In genomic region chr10:81116990-81117389, GRCh38 we compare ENCODE assay signal across 22 cellular contexts.
A peak's percentile ranks its signal among the peaks of the same experiment; 100 is the strongest.
DNase-seq lines count a peak whose midpoint lies in the region; ATAC-seq, FAIRE-seq and TF ChIP-seq lines count a peak whose summit lies in the region.
"Had no signal": no experiment of that assay in that cellular context is flagged by ENCODE, and none has a peak within 500 bp of the region (broad histone marks: within the 10 kb centered on the region; RNA-seq: fewer than 3 reads in every experiment).

No MANE protein-coding gene starts in this region.

- H3K56ac ChIP-seq in H9 (ENCODE audit: insufficient read length, low read depth, low read length) (no peak overlapping the region), H1 (replicated peaks; ENCODE audit: insufficient read length, low read depth, low read length) (no peak overlapping the region)

- no peak overlapping the region for H3T11ph ChIP-seq in H9 (ENCODE audit: low read length)

- no peaks in the 10 kb centered on the region for H4K20me1 ChIP-seq in H9 (ENCODE audit: control insufficient read depth, insufficient read depth, insufficient read length)
- H4K20me1 ChIP-seq in OCI-LY7 (ENCODE audit: insufficient read depth, low read length) = no peaks in the 10 kb centered on the region
- no peaks in the 10 kb centered on the region for H4K20me1 ChIP-seq in H1 (replicated peaks in 1 of 2; ENCODE audit: control insufficient read depth in 1 of 2, insufficient read depth in 2 of 2, low read length in 2 of 2)
- H4K20me1 ChIP-seq in PC-3 (ENCODE audit: low read length) = no peaks in the 10 kb centered on the region

- no peak overlapping the region for H3K14ac ChIP-seq in H9 (ENCODE audit: insufficient read depth, low read length)
- no peak overlapping the region for H3K14ac ChIP-seq in H1 (ENCODE audit: insufficient read length)

- no peak overlapping the region for H2BK120ac ChIP-seq in H9 (ENCODE audit: low read depth, low read length, poor library complexity, severe bottlenecking)
- no peak overlapping the region for H2BK120ac ChIP-seq in H1 (replicated peaks; ENCODE audit: low read depth, low read length)

- no peak overlapping the region for H3K4me3 Mint-ChIP-seq in H9
- H3K4me3 Mint-ChIP-seq: activated CD8-positive, alpha-beta T cell treated with anti-CD3 and anti-CD28 coated beads, Interleukin-2, amount 10 ng/mL, durations not matched to agents 7 days and 5 days; brain; CD8-positive, alpha-beta T cell; memory B cell; stimulated activated naive B cell treated with anti-CD40 and anti-IgM and Interleukin-4, amounts not matched to agents 10 μg/mL and 1 μg/mL and 100 μg/mL, for 72 hours had no signal

- BruUV-seq in OCI-LY7 (replicated peaks; lab: Mats Ljungman, UMichigan) (no TSS peak), PC-3 (replicated peaks; lab: Mats Ljungman, UMichigan) (no TSS peak)

- H2BK12ac ChIP-seq in H9 (ENCODE audit: insufficient read length, low read depth, low read length) = no peak overlapping the region
- no peak overlapping the region for H2BK12ac ChIP-seq in H1 (ENCODE audit: low read depth, low read length)

- H3K4me1 ChIP-seq in H9 (ENCODE audit: insufficient read depth, low read length) = no peaks in the 10 kb centered on the region
- no peaks in the 10 kb centered on the region for H3K4me1 ChIP-seq in OCI-LY7 (ENCODE audit: insufficient read depth, low read length, poor library complexity, severe bottlenecking)
- no peaks in the 10 kb centered on the region for H3K4me1 ChIP-seq in H1 (replicated peaks in 1 of 4; ENCODE audit: control insufficient read depth in 3 of 4, insufficient read depth in 4 of 4, low read length in 3 of 4)
- no peaks in the 10 kb centered on the region for H3K4me1 ChIP-seq in PC-3 (ENCODE audit: insufficient read depth, low read length)
- H3K4me1 ChIP-seq in stomach = no peaks in the 10 kb centered on the region

- no peak for DNase-seq in H9
- no peak for DNase-seq in OCI-LY7 (ENCODE audit: low spot score)
- no peak for DNase-seq in H1 (ENCODE audit: low read depth in 1 of 2, low spot score in 2 of 2)
- DNase-seq in head of caudate nucleus = no peak
- DNase-seq in PC-3 = no peak
- DNase-seq in stomach = no peak
- no peak for DNase-seq in Right ventricle myocardium inferior (ENCODE audit: missing footprints)
- DNase-seq: activated CD8-positive, alpha-beta T cell treated with anti-CD3 and anti-CD28 coated beads, Interleukin-2, amount 10 ng/mL, durations not matched to agents 7 days and 5 days; activated gamma-delta T cell; CD8-positive, alpha-beta T cell; MG63; NCI-H1436 treated with DMSO at 0.1 percent for 48 hours; NCI-H69; nucleus accumbens; stimulated activated CD4-positive, alpha-beta T cell treated with anti-CD3 and anti-CD28 coated beads, Interleukin-2, amount 100 ng/mL, for 24 hours; stimulated activated naive B cell treated with anti-CD40 and anti-IgM and Interleukin-4, amounts not matched to agents 10 μg/mL and 1 μg/mL and 100 μg/mL, for 72 hours had no signal

- H3K4ac ChIP-seq in H9 (ENCODE audit: low read depth, low read length) = no peak overlapping the region
- H3K4ac ChIP-seq in H1 (replicated peaks; ENCODE audit: insufficient read length, low read depth, low read length) = no peak overlapping the region

- no peak overlapping the region for H3K27ac Mint-ChIP-seq in H9
- H3K27ac Mint-ChIP-seq: activated CD8-positive, alpha-beta T cell treated with anti-CD3 and anti-CD28 coated beads, Interleukin-2, amount 10 ng/mL, durations not matched to agents 7 days and 5 days; brain; CD8-positive, alpha-beta T cell; memory B cell; stimulated activated naive B cell treated with anti-CD40 and anti-IgM and Interleukin-4, amounts not matched to agents 10 μg/mL and 1 μg/mL and 100 μg/mL, for 72 hours had no signal

- H3K4me2 ChIP-seq in H9 (ENCODE audit: insufficient read depth, insufficient read length, low read length) (no peak overlapping the region), OCI-LY7 (ENCODE audit: low read length) (no peak overlapping the region), H1 (ENCODE audit: insufficient read depth in 1 of 2, low read depth in 2 of 2, low read length in 2 of 2) (no peak overlapping the region), PC-3 (ENCODE audit: low read length) (no peak overlapping the region)

- TF ChIP-seq CTCF in C4-2B (conservative IDR thresholded peaks at IDR 0.05) = peak; percentile 46
- 0 out of 3 replicates have a peak, but pooled peaks have one; percentile 25 for TF ChIP-seq CTCF in H9 (conservative IDR thresholded peaks at IDR 0.05)
- 0 out of 2 replicates have a peak, but pooled peaks have one; percentile 15 for TF ChIP-seq CTCF in OCI-LY7 (conservative IDR thresholded peaks at IDR 0.05; ENCODE audit: low read length)
- peak in 1 of 3 experiments; percentile 5; a peak in 2 of 4 replicates for TF ChIP-seq CTCF in H1 (IDR thresholded peaks at IDR 0.05; ENCODE audit: control extremely low read depth in 1 of 3, insufficient read depth in 1 of 3, low read depth in 1 of 3, low read length in 3 of 3)
- TF ChIP-seq CTCF in PC-3 (conservative IDR thresholded peaks at IDR 0.05; ENCODE audit: low read depth, low read length) = no peak
- TF ChIP-seq CTCF in stomach (IDR thresholded peaks at IDR 0.05) = no peak

- no peak for TF ChIP-seq POLR2A in H1 (IDR thresholded peaks at IDR 0.05; ENCODE audit: control extremely low read depth in 1 of 2, low read depth in 2 of 2, low read length in 2 of 2)
- no peak for TF ChIP-seq POLR2A in stomach (IDR thresholded peaks at IDR 0.05)

- H2BK15ac ChIP-seq in H9 (ENCODE audit: low read depth, low read length) (no peak overlapping the region), H1 (ENCODE audit: low read length) (no peak overlapping the region)

- no peaks in the 10 kb centered on the region for H3F3A ChIP-seq in PC-3 (ENCODE audit: low read length, unreplicated experiment)

- no peak for FAIRE-seq in H1 (lab: Jason Lieb, UNC)
- FAIRE-seq: colon, GM19239 had no signal

- H2AK5ac ChIP-seq in H9 (ENCODE audit: insufficient read length, low read length) = no peak overlapping the region
- H2AK5ac ChIP-seq in H1 (ENCODE audit: low read depth, low read length) = no peak overlapping the region

- H3K27me3 ChIP-seq in H9 (ENCODE audit: insufficient read depth, low read length) = no peaks in the 10 kb centered on the region
- H3K27me3 ChIP-seq in H1 (replicated peaks in 1 of 4; ENCODE audit: control insufficient read depth in 3 of 4, extremely low read depth in 1 of 4, insufficient read depth in 3 of 4, low read length in 3 of 4) = no peaks in the 10 kb centered on the region
- H3K27me3 ChIP-seq in PC-3 (ENCODE audit: low read length) = no peaks in the 10 kb centered on the region
- H3K27me3 ChIP-seq in stomach = no peaks in the 10 kb centered on the region
- H3K27me3 ChIP-seq: MG63 had no signal

- H3K18ac ChIP-seq in H9 (ENCODE audit: insufficient read length, low read depth, low read length) (no peak overlapping the region), H1 (ENCODE audit: extremely low read depth, low read length) (no peak overlapping the region)

- H3K27me3 Mint-ChIP-seq in H9 (ENCODE audit: low read depth) = no peaks in the 10 kb centered on the region
- H3K27me3 Mint-ChIP-seq: brain, memory B cell had no signal

- H3K4me1 Mint-ChIP-seq in H9 = peaks cover 0 to 3% of the 10 kb centered on the region in 2 experiments; a peak in 1 of 4 replicates
- H3K4me1 Mint-ChIP-seq: brain; memory B cell; stimulated activated naive B cell treated with anti-CD40 and anti-IgM and Interleukin-4, amounts not matched to agents 10 μg/mL and 1 μg/mL and 100 μg/mL, for 72 hours had no signal

- H3K4me3 ChIP-seq in OCI-LY7 (ENCODE audit: low read depth, low read length, poor library complexity, severe bottlenecking) (no peak overlapping the region), H1 (ENCODE audit: extremely low read depth in 1 of 4, insufficient read depth in 2 of 4, low read depth in 3 of 4, low read length in 4 of 4) (no peak overlapping the region), PC-3 (ENCODE audit: low read length) (no peak overlapping the region), stomach (no peak overlapping the region)
- H3K4me3 ChIP-seq: MG63, thoracic aorta had no signal

- CTCF ChIA-PET in OCI-LY7 (lab: Charles Lee; ENCODE audit: unreplicated experiment) = no interaction called here
- CTCF ChIA-PET in H1 (lab: Charles Lee; ENCODE audit: partially characterized antibody) = interaction anchor here (0.9 to 1.8 kb wide), 4 partner anchors 8 to 35 kb away, joined by 3 to 8 read pairs (median 4); no protein-coding TSS in a partner anchor
- CTCF ChIA-PET in PC-3 (lab: Charles Lee) = no interaction called here

- H4K8ac ChIP-seq in H9 (replicated peaks; ENCODE audit: insufficient read length, low read depth, low read length) = no peak overlapping the region
- no peak overlapping the region for H4K8ac ChIP-seq in H1 (ENCODE audit: extremely low read depth, insufficient read depth, low read length)

- H4K5ac ChIP-seq in H9 (ENCODE audit: insufficient read length, low read depth, low read length) = no peak overlapping the region
- no peak overlapping the region for H4K5ac ChIP-seq in H1 (ENCODE audit: insufficient read length, low read depth, low read length)

- H3K36me3 Mint-ChIP-seq in H9 (ENCODE audit: insufficient read depth in 1 of 3, low read depth in 3 of 3) = no peaks in the 10 kb centered on the region
- H3K36me3 Mint-ChIP-seq: brain; CD8-positive, alpha-beta T cell; memory B cell; stimulated activated naive B cell treated with anti-CD40 and anti-IgM and Interleukin-4, amounts not matched to agents 10 μg/mL and 1 μg/mL and 100 μg/mL, for 72 hours had no signal

- no peaks in the 10 kb centered on the region for H3K79me2 ChIP-seq in H9 (ENCODE audit: insufficient read depth, low read length)
- no peaks in the 10 kb centered on the region for H3K79me2 ChIP-seq in OCI-LY7 (ENCODE audit: insufficient read depth, low read depth, low read length)
- no peaks in the 10 kb centered on the region for H3K79me2 ChIP-seq in H1 (ENCODE audit: control insufficient read depth in 1 of 2, insufficient read depth in 2 of 2, low read length in 2 of 2)
- no peaks in the 10 kb centered on the region for H3K79me2 ChIP-seq in PC-3 (ENCODE audit: low read length)

- H3K9me2 ChIP-seq in OCI-LY7 (ENCODE audit: insufficient read depth, low read length) (no peaks in the 10 kb centered on the region), PC-3 (replicated peaks; ENCODE audit: low read length) (no peaks in the 10 kb centered on the region)

- H3K9ac ChIP-seq in H9 (ENCODE audit: extremely low read depth, insufficient read length, low read length) (no peak overlapping the region), H1 (replicated peaks in 1 of 4; ENCODE audit: extremely low read depth in 1 of 4, low read depth in 3 of 4, low read length in 3 of 4) (no peak overlapping the region), PC-3 (ENCODE audit: low read length) (no peak overlapping the region)

- no peak overlapping the region for H3K27ac ChIP-seq in C4-2B
- H3K27ac ChIP-seq in H9 (ENCODE audit: insufficient read length, low read depth, low read length) = no peak overlapping the region
- no peak overlapping the region for H3K27ac ChIP-seq in OCI-LY7 (ENCODE audit: low read depth, low read length, poor library complexity, severe bottlenecking)
- no peak overlapping the region for H3K27ac ChIP-seq in H1 (ENCODE audit: low read depth, low read length)
- no peak overlapping the region for H3K27ac ChIP-seq in PC-3 (ENCODE audit: low read length)
- H3K27ac ChIP-seq in stomach = no peak overlapping the region
- H3K27ac ChIP-seq: thoracic aorta had no signal

- intact Hi-C loops in OCI-LY7 (cut with micrococcal nuclease; ENCODE audit: unreplicated experiment) (no loop called here), head of caudate nucleus (cut with DNase I) (no loop called here), PC-3 (cut with micrococcal nuclease) (no loop called here), stomach (cut with DNase I; ENCODE audit: low total_unique reads) (no loop called here), Right ventricle myocardium inferior (cut with DNase I) (no loop called here)

- H3K23ac ChIP-seq in H9 (ENCODE audit: insufficient read length, low read depth, low read length) (no peak overlapping the region), H1 (ENCODE audit: insufficient read length) (no peak overlapping the region)

- H4K91ac ChIP-seq in H9 (ENCODE audit: insufficient read length, low read depth, low read length) (no peak overlapping the region), H1 (replicated peaks; ENCODE audit: insufficient read length, low read length) (no peak overlapping the region)

- H2BK20ac ChIP-seq in H9 (ENCODE audit: low read depth, low read length, poor library complexity, severe bottlenecking) = no peak overlapping the region
- no peak overlapping the region for H2BK20ac ChIP-seq in H1 (ENCODE audit: low read length)

- ATAC-seq in PC-3 (no peak), Right ventricle myocardium inferior (no peak)
- ATAC-seq: activated CD8-positive, alpha-beta T cell treated with anti-CD3 and anti-CD28 coated beads, Interleukin-2, amount 10 ng/mL, durations not matched to agents 7 days and 5 days; CD8-positive, alpha-beta T cell; stimulated activated naive B cell treated with anti-CD40 and anti-IgM and Interleukin-4, amounts not matched to agents 10 μg/mL and 1 μg/mL and 100 μg/mL, for 72 hours had no signal

- no peaks in the 10 kb centered on the region for H3K9me3 ChIP-seq in H9 (ENCODE audit: control insufficient read depth, low read depth, low read length)
- H3K9me3 ChIP-seq in OCI-LY7 (ENCODE audit: low read length) = no peaks in the 10 kb centered on the region
- no peaks in the 10 kb centered on the region; a peak in 1 of 4 replicates for H3K9me3 ChIP-seq in H1 (ENCODE audit: insufficient read depth in 2 of 2, low read depth in 1 of 2, low read length in 1 of 2)
- H3K9me3 ChIP-seq in PC-3 (ENCODE audit: low read length) = no peaks in the 10 kb centered on the region
- H3K9me3 ChIP-seq in stomach = no peaks in the 10 kb centered on the region
- H3K9me3 ChIP-seq: MG63, thoracic aorta had no signal

- H3K23me2 ChIP-seq in H9 (ENCODE audit: insufficient read length, low read depth, low read length, poor library complexity, severe bottlenecking) (no peaks in the 10 kb centered on the region), H1 (ENCODE audit: low read depth, low read length) (no peaks in the 10 kb centered on the region)

- H3K79me1 ChIP-seq in H9 (ENCODE audit: insufficient read depth, low read depth, low read length, poor library complexity, severe bottlenecking) (no peaks in the 10 kb centered on the region), H1 (ENCODE audit: low read depth, low read length) (no peaks in the 10 kb centered on the region)

- no peak for TF ChIP-seq EP300 in H1 (IDR thresholded peaks at IDR 0.05; ENCODE audit: borderline replicate concordance in 1 of 2, low read depth in 2 of 2, low read length in 2 of 2)
- TF ChIP-seq EP300 in stomach (IDR thresholded peaks at IDR 0.05) = no peak

- POLR2A ChIA-PET in OCI-LY7 (lab: Charles Lee) = no interaction called here
- POLR2A ChIA-PET in H1 (lab: Charles Lee; ENCODE audit: partially characterized antibody) = no interaction called here
- POLR2A ChIA-PET in PC-3 (lab: Charles Lee; ENCODE audit: unreplicated experiment) = no interaction called here

- H3K36me3 ChIP-seq in OCI-LY7 (ENCODE audit: insufficient read depth, low read length) (no peaks in the 10 kb centered on the region), H1 (ENCODE audit: control insufficient read depth in 2 of 4, insufficient read depth in 4 of 4, low read length in 3 of 4) (no peaks in the 10 kb centered on the region), PC-3 (ENCODE audit: low read depth, low read length) (no peaks in the 10 kb centered on the region), stomach (no peaks in the 10 kb centered on the region)
- H3K36me3 ChIP-seq: MG63, thoracic aorta had no signal

- peak; percentile 20 to 28; a peak in 3 of 4 replicates for TF ChIP-seq RAD21 in H1 (IDR thresholded peaks at IDR 0.05 in 1 of 2, conservative IDR thresholded peaks at IDR 0.05 in 1 of 2; ENCODE audit: low read depth in 2 of 2, low read length in 2 of 2)

- no peaks in the 10 kb centered on the region for H3K9me3 Mint-ChIP-seq in H9
- H3K9me3 Mint-ChIP-seq: brain; CD8-positive, alpha-beta T cell; memory B cell; stimulated activated naive B cell treated with anti-CD40 and anti-IgM and Interleukin-4, amounts not matched to agents 10 μg/mL and 1 μg/mL and 100 μg/mL, for 72 hours had no signal

- H2BK5ac ChIP-seq in H9 (ENCODE audit: insufficient read length, low read length) (no peak overlapping the region), H1 (ENCODE audit: low read depth, low read length) (no peak overlapping the region)

- no peak overlapping the region for H2AFZ ChIP-seq in H9 (ENCODE audit: low read length)
- H2AFZ ChIP-seq in OCI-LY7 (ENCODE audit: low read length) = no peak overlapping the region
- no peak overlapping the region for H2AFZ ChIP-seq in H1 (ENCODE audit: low read length)
- H2AFZ ChIP-seq in PC-3 (ENCODE audit: low read length) = no peak overlapping the region

Comparison
In these comparisons a context has a peak if more than half of its experiments do, and no peak if none do; other contexts are left out.
1. CTCF ChIP-seq: peak in C4-2B (single experiment), H9 (single experiment) and OCI-LY7 (single experiment); none in PC-3 (single experiment) and stomach (0 of 7).